ENCODE assay signal across 8 cellular contexts in genomic region chr1:145824499-145824842, GRCh38. TPM values are rescaled to one million over a fixed set of nuclear protein-coding genes. Genes with fewer than 3 reads are reported as not detected.
DNase-seq lines count a peak whose midpoint lies in the region; ATAC-seq and TF ChIP-seq lines count a peak whose summit lies in the region.

No MANE protein-coding gene starts in this region.

- no peaks in the 10 kb centered on the region for H3K9me3 ChIP-seq in right cardiac atrium (ENCODE audit: control insufficient read depth, low read length)

- intact Hi-C loops in right cardiac atrium (cut with DNase I), result no loop called here

- peak; percentile 22 for DNase-seq in H7
- DNase-seq in right cardiac atrium, result no peak
- DNase-seq in occipital lobe (lab: John Stamatoyannopoulos, UW), result no peak
- no peak for DNase-seq in midbrain (lab: John Stamatoyannopoulos, UW)
- DNase-seq in stimulated activated naive CD4-positive, alpha-beta T cell treated with Interleukin-2 at 50 U/mL for 16 hours (lab: John Stamatoyannopoulos, UW), result no peak

- no peak for ATAC-seq in right cardiac atrium
- no peak for ATAC-seq in GM21825 (IDR thresholded peaks at IDR 0.05; ENCODE audit: unreplicated experiment)

- peak overlapping the region; percentile 91 for H3K4me3 ChIP-seq in H7 (ENCODE audit: insufficient read depth, low read depth, low read length)
- H3K4me3 ChIP-seq in WI38 (ENCODE audit: low read depth, low read length), result peak overlapping the region; percentile 80
- peak overlapping the region; percentile 76 for H3K4me3 ChIP-seq in right cardiac atrium (ENCODE audit: low read length)
- H3K4me3 ChIP-seq in skin epidermis, result peak overlapping the region; percentile 60 to 82 (median 74)

- H3K4me1 ChIP-seq in right cardiac atrium (ENCODE audit: control insufficient read depth, insufficient read depth, low read length), result peaks cover 3% of the 10 kb centered on the region

- H3K36me3 ChIP-seq in H7 (replicated peaks; ENCODE audit: control insufficient read depth, insufficient read depth, low read length), result peaks cover 21% of the 10 kb centered on the region

- under 1% methylated on average over 7 of the region's 7 CpGs for WGBS in right cardiac atrium

- H3K27ac ChIP-seq in right cardiac atrium (ENCODE audit: low read length) (peak overlapping the region; percentile 59), skin epidermis (peak overlapping the region; percentile 84 to 98 (median 93))

- TF ChIP-seq CTCF in WI38 (IDR thresholded peaks at IDR 0.05; ENCODE audit: low read depth, low read length), result no peak

- no peaks in the 10 kb centered on the region for H3K27me3 ChIP-seq in H7 (ENCODE audit: control insufficient read depth, insufficient read depth, low read length)
- H3K27me3 ChIP-seq in right cardiac atrium (ENCODE audit: control insufficient read depth, insufficient read depth), result no peaks in the 10 kb centered on the region

RNA-seq across cellular contexts. Expression of gene POLR3C, which starts 0.5 kb away (rescaled TPM):
- total RNA-seq in H7 (2014; rRNA removed; shearing (Covaris generic)), result 44.3 and 45.1 TPM in 2 replicates
- total RNA-seq in right cardiac atrium (10 to 100 TPM; 14.7 to 15.9 (median 14.8) TPM), occipital lobe (31.5 TPM)
- 8.7 TPM for polyA plus RNA-seq in right cardiac atrium

RNA-seq across cellular contexts. Expression of gene RNF115, which starts 0.6 kb away (rescaled TPM):
- total RNA-seq in H7 (2014; rRNA removed; shearing (Covaris generic)), result 11.3 and 11.5 TPM in 2 replicates
- 10 to 100 TPM; 38.6 to 53.0 (median 42.7) TPM for total RNA-seq in right cardiac atrium
- polyA plus RNA-seq in right cardiac atrium, result 26.4 TPM
- 25.7 TPM for total RNA-seq in occipital lobe

RNA-seq across cellular contexts. Expression of gene NUDT17, which starts 21.0 kb away (rescaled TPM):
- 4.4 and 8.8 TPM in 2 replicates for total RNA-seq in H7 (2014; rRNA removed; shearing (Covaris generic))
- total RNA-seq in right cardiac atrium, result 1 to 10 TPM; 4.1 to 7.2 (median 5.1) TPM
- 5.8 TPM for polyA plus RNA-seq in right cardiac atrium
- 2.7 TPM for total RNA-seq in occipital lobe

RNA-seq across cellular contexts. Expression of gene PIAS3, which starts 34.4 kb away (rescaled TPM):
- total RNA-seq in H7 (2014; rRNA removed; shearing (Covaris generic)), result 27.0 and 27.4 TPM in 2 replicates
- total RNA-seq in right cardiac atrium (10 to 100 TPM; 16.9 to 19.4 (median 18.8) TPM), occipital lobe (5.0 TPM)
- 16.6 TPM for polyA plus RNA-seq in right cardiac atrium
